In the genomic region with DNA sequence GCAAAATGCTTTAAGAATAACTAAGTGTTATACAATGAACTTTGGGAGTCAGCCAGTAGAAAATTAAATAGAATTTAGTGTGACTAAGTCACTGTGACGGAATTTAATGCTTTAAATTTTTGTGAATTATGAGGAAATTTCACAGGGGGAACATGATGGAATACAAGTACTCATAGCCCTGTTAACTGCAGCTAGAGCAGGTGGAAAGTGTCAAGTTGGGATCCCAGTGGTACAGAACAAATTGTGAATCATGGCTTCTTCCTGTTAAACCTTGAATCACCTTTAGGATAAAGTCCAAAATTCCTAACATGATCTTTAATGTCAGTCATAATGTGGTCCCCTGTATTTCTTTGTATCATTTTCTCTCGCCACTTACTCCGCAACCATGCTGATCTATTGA, we compare ENCODE assay signal across 31 cellular contexts.
"Had no signal": no experiment of that assay in that cellular context is flagged by ENCODE, and none has a peak within 500 bp of the region (broad histone marks: within the 10 kb centered on the region; RNA-seq: fewer than 3 reads in every experiment).

No MANE protein-coding gene starts in this region.

- H3K4me1 Mint-ChIP-seq: activated B cell treated with CpG ODN at 0.5 μM for 24 hours; activated CD4-positive, alpha-beta memory T cell treated with anti-CD3 and anti-CD28 coated beads, Interleukin-2, amount 10 ng/mL, durations not matched to agents 7 days and 5 days; activated CD4-positive, alpha-beta T cell treated with anti-CD3 and anti-CD28 coated beads, Interleukin-2, amount 10 ng/mL, durations not matched to agents 7 days and 5 days; activated CD8-positive, alpha-beta memory T cell treated with anti-CD3 and anti-CD28 coated beads, Interleukin-2, amount 10 ng/mL, durations not matched to agents 7 days and 5 days; activated naive CD4-positive, alpha-beta T cell treated with anti-CD3 and anti-CD28 coated beads, Interleukin-2, amount 10 ng/mL, durations not matched to agents 7 days and 5 days; activated naive CD4-positive, alpha-beta T cell treated with anti-CD3 and anti-CD28 coated beads, Interleukin-2, amount 50 U/mL, for 24 hours; activated naive CD8-positive, alpha-beta T cell treated with anti-CD3 and anti-CD28 coated beads, Interleukin-2, amount 10 ng/mL, durations not matched to agents 7 days and 5 days; activated naive CD8-positive, alpha-beta T cell treated with anti-CD3 and anti-CD28 coated beads, Interleukin-2, amount 50 U/mL, for 24 hours had no signal

- H3K36me3 ChIP-seq: ascending aorta had no signal

- H3K27ac ChIP-seq: ascending aorta, VCaP had no signal

- H3K9me3 Mint-ChIP-seq: activated B cell treated with CpG ODN at 0.5 μM for 24 hours; activated CD4-positive, alpha-beta memory T cell treated with anti-CD3 and anti-CD28 coated beads, Interleukin-2, amount 10 ng/mL, durations not matched to agents 7 days and 5 days; activated CD4-positive, alpha-beta T cell treated with anti-CD3 and anti-CD28 coated beads, Interleukin-2, amount 10 ng/mL, durations not matched to agents 7 days and 5 days; activated naive CD4-positive, alpha-beta T cell treated with anti-CD3 and anti-CD28 coated beads, Interleukin-2, amount 10 ng/mL, durations not matched to agents 7 days and 5 days; activated naive CD4-positive, alpha-beta T cell treated with anti-CD3 and anti-CD28 coated beads, Interleukin-2, amount 50 U/mL, for 24 hours; activated naive CD8-positive, alpha-beta T cell treated with anti-CD3 and anti-CD28 coated beads, Interleukin-2, amount 10 ng/mL, durations not matched to agents 7 days and 5 days; activated naive CD8-positive, alpha-beta T cell treated with anti-CD3 and anti-CD28 coated beads, Interleukin-2, amount 50 U/mL, for 24 hours; activated T-cell treated with anti-CD3 and anti-CD28 coated beads, Interleukin-2, amount 50 U/mL, for 24 hours; activated T-helper 2 cell treated with anti-CD3 and anti-CD28 coated beads, Interferon-gamma antibody, Interleukin-2, Interleukin-4, amounts not matched to agents 10 μg/mL and 5 μg/mL and 100 μg/mL, durations not matched to agents 14 hours and 24 hours and 36 hours; brain; T-helper 1 cell treated with Interleukin-12 subunit alpha and Interleukin-12 subunit beta and Interleukin-4 antibody, amounts not matched to agents 30 μg/mL and 1 μg/mL, for 36 hours; T-helper 2 cell treated with Interferon-gamma antibody and Interleukin-4, amounts not matched to agents 5 μg/mL and 100 μg/mL, for 36 hours had no signal

- H3K4me3 ChIP-seq: ascending aorta had no signal

- H3K27ac Mint-ChIP-seq: activated B cell treated with CpG ODN at 0.5 μM for 24 hours; activated CD4-positive, alpha-beta memory T cell treated with anti-CD3 and anti-CD28 coated beads, Interleukin-2, amount 10 ng/mL, durations not matched to agents 7 days and 5 days; activated CD4-positive, alpha-beta T cell treated with anti-CD3 and anti-CD28 coated beads, Interleukin-2, amount 10 ng/mL, durations not matched to agents 7 days and 5 days; activated CD8-positive, alpha-beta memory T cell treated with anti-CD3 and anti-CD28 coated beads, Interleukin-2, amount 10 ng/mL, durations not matched to agents 7 days and 5 days; activated CD8-positive, alpha-beta T cell treated with anti-CD3 and anti-CD28 coated beads, Interleukin-2, amount 10 ng/mL, durations not matched to agents 7 days and 5 days; activated naive CD4-positive, alpha-beta T cell treated with anti-CD3 and anti-CD28 coated beads, Interleukin-2, amount 10 ng/mL, durations not matched to agents 7 days and 5 days; activated naive CD4-positive, alpha-beta T cell treated with anti-CD3 and anti-CD28 coated beads, Interleukin-2, amount 50 U/mL, for 24 hours; activated naive CD8-positive, alpha-beta T cell; activated naive CD8-positive, alpha-beta T cell treated with anti-CD3 and anti-CD28 coated beads, Interleukin-2, amount 10 ng/mL, durations not matched to agents 7 days and 5 days; activated naive CD8-positive, alpha-beta T cell treated with anti-CD3 and anti-CD28 coated beads, Interleukin-2, amount 50 U/mL, for 24 hours; activated T-cell treated with anti-CD3 and anti-CD28 coated beads, Interleukin-2, amount 50 U/mL, for 24 hours; activated T-helper 2 cell treated with anti-CD3 and anti-CD28 coated beads, Interferon-gamma antibody, Interleukin-2, Interleukin-4, amounts not matched to agents 10 μg/mL and 5 μg/mL and 100 μg/mL, durations not matched to agents 14 hours and 24 hours and 36 hours; brain; T-helper 1 cell treated with Interleukin-12 subunit alpha and Interleukin-12 subunit beta and Interleukin-4 antibody, amounts not matched to agents 30 μg/mL and 1 μg/mL, for 36 hours; T-helper 2 cell treated with Interferon-gamma antibody and Interleukin-4, amounts not matched to agents 5 μg/mL and 100 μg/mL, for 36 hours had no signal

- H3K27me3 Mint-ChIP-seq: activated B cell treated with CpG ODN at 0.5 μM for 24 hours; activated CD4-positive, alpha-beta memory T cell treated with anti-CD3 and anti-CD28 coated beads, Interleukin-2, amount 10 ng/mL, durations not matched to agents 7 days and 5 days; activated CD4-positive, alpha-beta T cell treated with anti-CD3 and anti-CD28 coated beads, Interleukin-2, amount 10 ng/mL, durations not matched to agents 7 days and 5 days; activated CD8-positive, alpha-beta memory T cell treated with anti-CD3 and anti-CD28 coated beads, Interleukin-2, amount 10 ng/mL, durations not matched to agents 7 days and 5 days; activated naive CD4-positive, alpha-beta T cell treated with anti-CD3 and anti-CD28 coated beads, Interleukin-2, amount 10 ng/mL, durations not matched to agents 7 days and 5 days; activated naive CD4-positive, alpha-beta T cell treated with anti-CD3 and anti-CD28 coated beads, Interleukin-2, amount 50 U/mL, for 24 hours; activated naive CD8-positive, alpha-beta T cell treated with anti-CD3 and anti-CD28 coated beads, Interleukin-2, amount 10 ng/mL, durations not matched to agents 7 days and 5 days; activated naive CD8-positive, alpha-beta T cell treated with anti-CD3 and anti-CD28 coated beads, Interleukin-2, amount 50 U/mL, for 24 hours; activated T-cell treated with anti-CD3 and anti-CD28 coated beads, Interleukin-2, amount 50 U/mL, for 24 hours; brain had no signal

- DNase-seq: activated B cell treated with CpG ODN at 0.5 μM for 24 hours; activated CD4-positive, alpha-beta memory T cell treated with anti-CD3 and anti-CD28 coated beads, Interleukin-2, amount 10 ng/mL, durations not matched to agents 7 days and 5 days; activated CD4-positive, alpha-beta T cell treated with anti-CD3 and anti-CD28 coated beads for 4 hours; activated CD4-positive, alpha-beta T cell treated with anti-CD3 and anti-CD28 coated beads, Interleukin-2, amount 10 ng/mL, durations not matched to agents 7 days and 5 days; activated CD4-positive, alpha-beta T cell treated with anti-CD3 and anti-CD28 coated beads, Interleukin-2, amount 50 U/mL, for 48 hours; activated CD4-positive, CD25-positive, alpha-beta regulatory T cell treated with anti-CD3 and anti-CD28 coated beads, Interleukin-2, amount 50 U/mL, for 72 hours; activated CD8-positive, alpha-beta memory T cell treated with anti-CD3 and anti-CD28 coated beads for 24 hours; activated CD8-positive, alpha-beta memory T cell treated with anti-CD3 and anti-CD28 coated beads, Interleukin-2, amount 10 ng/mL, durations not matched to agents 7 days and 5 days; activated CD8-positive, alpha-beta memory T cell treated with anti-CD3 and anti-CD28 coated beads, Interleukin-2, amount 50 U/mL, for 48 hours; activated CD8-positive, alpha-beta T cell treated with anti-CD3 and anti-CD28 coated beads, Interleukin-2, amount 10 ng/mL, durations not matched to agents 7 days and 5 days; activated effector memory CD4-positive, alpha-beta T cell treated with Interleukin-2 at 50 U/mL for 16 hours; activated gamma-delta T cell; activated naive CD4-positive, alpha-beta T cell treated with anti-CD3 and anti-CD28 coated beads, Interleukin-2, amount 10 ng/mL, durations not matched to agents 7 days and 5 days; activated naive CD4-positive, alpha-beta T cell treated with Interleukin-2 at 50 U/mL for 16 hours; activated naive CD8-positive, alpha-beta T cell treated with anti-CD3 and anti-CD28 coated beads, Interleukin-2, amount 10 ng/mL, durations not matched to agents 7 days and 5 days; activated naive CD8-positive, alpha-beta T cell treated with anti-CD3 and anti-CD28 coated beads, Interleukin-2, amount 50 U/mL, for 24 hours; activated T-cell treated with anti-CD3 and anti-CD28 coated beads, Interleukin-2, amount 50 U/mL, for 24 hours; activated T-cell treated with anti-CD3 and anti-CD28 coated beads, Interleukin-2, amount 50 U/mL, for 48 hours; amygdala; central memory CD4-positive, alpha-beta T cell; T-helper 1 cell; T-helper 2 cell; T-helper 9 cell had no signal

- H3K4me3 Mint-ChIP-seq: activated B cell treated with CpG ODN at 0.5 μM for 24 hours; activated CD4-positive, alpha-beta memory T cell treated with anti-CD3 and anti-CD28 coated beads, Interleukin-2, amount 10 ng/mL, durations not matched to agents 7 days and 5 days; activated CD4-positive, alpha-beta T cell treated with anti-CD3 and anti-CD28 coated beads, Interleukin-2, amount 10 ng/mL, durations not matched to agents 7 days and 5 days; activated CD8-positive, alpha-beta memory T cell treated with anti-CD3 and anti-CD28 coated beads, Interleukin-2, amount 10 ng/mL, durations not matched to agents 7 days and 5 days; activated CD8-positive, alpha-beta T cell treated with anti-CD3 and anti-CD28 coated beads, Interleukin-2, amount 10 ng/mL, durations not matched to agents 7 days and 5 days; activated naive CD4-positive, alpha-beta T cell treated with anti-CD3 and anti-CD28 coated beads, Interleukin-2, amount 10 ng/mL, durations not matched to agents 7 days and 5 days; activated naive CD4-positive, alpha-beta T cell treated with anti-CD3 and anti-CD28 coated beads, Interleukin-2, amount 50 U/mL, for 24 hours; activated naive CD8-positive, alpha-beta T cell; activated naive CD8-positive, alpha-beta T cell treated with anti-CD3 and anti-CD28 coated beads, Interleukin-2, amount 10 ng/mL, durations not matched to agents 7 days and 5 days; activated naive CD8-positive, alpha-beta T cell treated with anti-CD3 and anti-CD28 coated beads, Interleukin-2, amount 50 U/mL, for 24 hours; activated T-cell treated with anti-CD3 and anti-CD28 coated beads, Interleukin-2, amount 50 U/mL, for 24 hours; brain; T-helper 1 cell treated with Interleukin-12 subunit alpha and Interleukin-12 subunit beta and Interleukin-4 antibody, amounts not matched to agents 30 μg/mL and 1 μg/mL, for 36 hours; T-helper 2 cell treated with Interferon-gamma antibody and Interleukin-4, amounts not matched to agents 5 μg/mL and 100 μg/mL, for 36 hours had no signal

- H3K4me1 ChIP-seq: ascending aorta had no signal

- H3K9me3 ChIP-seq: ascending aorta had no signal

- H3K36me3 Mint-ChIP-seq: activated CD8-positive, alpha-beta memory T cell treated with anti-CD3 and anti-CD28 coated beads, Interleukin-2, amount 10 ng/mL, durations not matched to agents 7 days and 5 days; activated naive CD4-positive, alpha-beta T cell treated with anti-CD3 and anti-CD28 coated beads, Interleukin-2, amount 10 ng/mL, durations not matched to agents 7 days and 5 days; activated naive CD4-positive, alpha-beta T cell treated with anti-CD3 and anti-CD28 coated beads, Interleukin-2, amount 50 U/mL, for 24 hours; activated naive CD8-positive, alpha-beta T cell; activated naive CD8-positive, alpha-beta T cell treated with anti-CD3 and anti-CD28 coated beads, Interleukin-2, amount 10 ng/mL, durations not matched to agents 7 days and 5 days; brain had no signal

- H3K27me3 ChIP-seq: ascending aorta had no signal

- ATAC-seq: activated CD8-positive, alpha-beta memory T cell treated with anti-CD3 and anti-CD28 coated beads, Interleukin-2, amount 10 ng/mL, durations not matched to agents 7 days and 5 days; activated CD8-positive, alpha-beta T cell treated with anti-CD3 and anti-CD28 coated beads, Interleukin-2, amount 10 ng/mL, durations not matched to agents 7 days and 5 days; activated naive CD8-positive, alpha-beta T cell treated with anti-CD3 and anti-CD28 coated beads, Interleukin-2, amount 50 U/mL, for 24 hours had no signal
